ENCODE assay signal across 8 cellular contexts in the genomic region with DNA sequence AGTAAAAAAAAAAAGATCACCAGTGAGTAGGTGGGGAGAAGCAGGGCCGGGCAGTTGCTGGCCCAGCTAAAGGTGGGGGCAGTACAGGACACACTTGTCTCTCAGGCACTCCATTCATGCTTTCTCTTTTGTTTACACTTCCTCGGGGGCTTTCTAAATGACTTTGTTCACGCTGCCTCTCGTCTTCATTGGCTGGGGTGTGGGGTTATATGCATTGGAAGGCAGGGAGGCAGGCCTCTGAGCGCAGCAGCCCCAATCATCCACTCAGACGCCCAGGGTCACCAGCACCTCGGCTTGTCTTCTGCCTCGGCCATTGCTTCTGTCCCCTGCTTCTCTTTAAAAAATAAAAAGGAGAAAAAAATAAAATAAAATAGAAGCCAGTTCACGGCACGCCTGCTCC. TPM values are rescaled to one million over a fixed set of nuclear protein-coding genes. Genes with fewer than 3 reads are reported as not detected.
A peak's percentile ranks its signal among the peaks of the same experiment; 100 is the strongest.
DNase-seq lines count a peak whose midpoint lies in the region; ATAC-seq, FAIRE-seq and TF ChIP-seq lines count a peak whose summit lies in the region.

No MANE protein-coding gene starts in this region.

- no peaks in the 10 kb centered on the region for H3K9me3 ChIP-seq in Karpas-422 (ENCODE audit: low read length)

- H3K9me2 ChIP-seq in Karpas-422 (replicated peaks; ENCODE audit: insufficient read depth, low read length), result no peaks in the 10 kb centered on the region

- H3K4me1 ChIP-seq in Karpas-422 (ENCODE audit: low read length), result peaks cover 54% of the 10 kb centered on the region

- peaks cover 9% of the 10 kb centered on the region for H3K27me3 Mint-ChIP-seq in progenitor cell of endocrine pancreas

- H4K20me1 ChIP-seq in Karpas-422 (ENCODE audit: insufficient read depth, low read depth, low read length), result peaks cover 3% of the 10 kb centered on the region; the same call in 1 of the 2 replicates

- no peaks in the 10 kb centered on the region for H3K36me3 ChIP-seq in Karpas-422 (ENCODE audit: insufficient read depth, low read length)

- 0 out of 2 replicates have a peak, but pooled peaks cover 3% of the 10 kb centered on the region for H3K27me3 ChIP-seq in Karpas-422 (ENCODE audit: low read length)

- H3K79me2 ChIP-seq in Karpas-422 (ENCODE audit: low read length), result peaks cover 5% of the 10 kb centered on the region; the same call in 1 of the 2 replicates

- H3K9me3 Mint-ChIP-seq in progenitor cell of endocrine pancreas (ENCODE audit: low read depth), result no peaks in the 10 kb centered on the region

- peak overlapping the region; percentile 85 for H3K4me3 Mint-ChIP-seq in progenitor cell of endocrine pancreas (ENCODE audit: low read depth)

- peak overlapping the region; percentile 100 for H3K4me2 ChIP-seq in Karpas-422 (ENCODE audit: low read depth, low read length, poor library complexity, severe bottlenecking)

- H3K27ac Mint-ChIP-seq in progenitor cell of endocrine pancreas, result peak overlapping the region; percentile 92

- no peak for FAIRE-seq in frontal cortex (lab: Jason Lieb, UNC)

- no peak for TF ChIP-seq CTCF in progenitor cell of endocrine pancreas (IDR thresholded peaks at IDR 0.05; ENCODE audit: unreplicated experiment)

- DNase-seq in COLO668 (lab: John Stamatoyannopoulos, UW; ENCODE audit: unreplicated experiment), result peak; percentile 69
- DNase-seq in Karpas-422, result no peak
- DNase-seq in activated CD8-positive, alpha-beta memory T cell treated with anti-CD3 and anti-CD28 coated beads, Interleukin-2, amount 50 U/mL, for 24 hours (ENCODE audit: extremely low read depth), result peak; percentile 2
- peak; percentile 38 to 44 for DNase-seq in frontal cortex (ENCODE audit: low spot score in 2 of 2)
- DNase-seq in progenitor cell of endocrine pancreas (ENCODE audit: low spot score, unreplicated experiment), result no peak
- DNase-seq in cerebellum (ENCODE audit: low spot score), result no peak

- no peaks in the 10 kb centered on the region for H3K36me3 Mint-ChIP-seq in progenitor cell of endocrine pancreas (ENCODE audit: insufficient read depth)

- peak overlapping the region; percentile 88 for H3K4me3 ChIP-seq in Karpas-422 (ENCODE audit: low read length)

- ATAC-seq in GM19395 (IDR thresholded peaks at IDR 0.05; ENCODE audit: unreplicated experiment) (peak; percentile 50), HG03045 (IDR thresholded peaks at IDR 0.05; ENCODE audit: unreplicated experiment) (no peak)

- H2AFZ ChIP-seq in Karpas-422 (ENCODE audit: low read length), result peak overlapping the region; percentile 98

- peak overlapping the region; percentile 82 for H3K9ac ChIP-seq in Karpas-422 (ENCODE audit: low read length)

- H3K27ac ChIP-seq in Karpas-422 (ENCODE audit: low read length), result no peak overlapping the region

- peaks cover 45% of the 10 kb centered on the region for H3K4me1 Mint-ChIP-seq in progenitor cell of endocrine pancreas (ENCODE audit: low read depth)

RNA-seq across cellular contexts. Expression of a gene that starts 0.4 kb away (rescaled TPM):
- total RNA-seq in Karpas-422 (2014; rRNA removed; shearing (Covaris generic); ENCODE audit: low replicate concordance), result 1.7 and 10.0 TPM in 2 replicates
- 19.2 TPM for total RNA-seq in frontal cortex
- total RNA-seq in progenitor cell of endocrine pancreas, result 10.3 and 11.7 TPM in 2 replicates
- total RNA-seq in cerebellum, result 23.0 TPM

RNA-seq across cellular contexts. Expression of a gene that starts 4.1 kb away (rescaled TPM):
- 31.6 and 66.7 TPM in 2 replicates for total RNA-seq in Karpas-422 (2014; rRNA removed; shearing (Covaris generic); ENCODE audit: low replicate concordance)
- total RNA-seq in frontal cortex (31.8 TPM), progenitor cell of endocrine pancreas (45.1 and 52.1 TPM in 2 replicates), cerebellum (26.3 TPM)

Comparison
In these comparisons a context has a peak if more than half of its experiments do, and no peak if none do; other contexts are left out.
1. DNase-seq: peak in COLO668 (single experiment), activated CD8-positive, alpha-beta memory T cell treated with anti-CD3 and anti-CD28 coated beads, Interleukin-2, amount 50 U/mL, for 24 hours (single experiment) and frontal cortex (2 of 2); none in Karpas-422 (single experiment), progenitor cell of endocrine pancreas (single experiment) and cerebellum (single experiment).